16 cellular contexts compared by ENCODE assay signal in genomic region chr7:115724400-115725056, GRCh38.
A peak's percentile ranks its signal among the peaks of the same experiment; 100 is the strongest.
DNase-seq lines count a peak whose midpoint lies in the region; ATAC-seq and TF ChIP-seq lines count a peak whose summit lies in the region.
"Had no signal": no experiment of that assay in that cellular context is flagged by ENCODE, and none has a peak within 500 bp of the region (broad histone marks: within the 10 kb centered on the region; RNA-seq: fewer than 3 reads in every experiment).

No MANE protein-coding gene starts in this region.

- H3K27ac Mint-ChIP-seq in HFFc6: no peak overlapping the region
- H3K27ac Mint-ChIP-seq: activated CD4-positive, alpha-beta T cell treated with anti-CD3 and anti-CD28 coated beads, Interleukin-2, amount 10 ng/mL, durations not matched to agents 24 days and 14 days; activated T-helper 17 cell treated with anti-CD3 and anti-CD28 coated beads, Interleukin-2, amount 50 U/mL, for 72 hours; CD8-positive, alpha-beta T cell; effector memory CD8-positive, alpha-beta T cell; nephron progenitor cell; T-cell had no signal

- H3K36me3 Mint-ChIP-seq in HFFc6 (ENCODE audit: low read depth): no peaks in the 10 kb centered on the region
- H3K36me3 Mint-ChIP-seq: CD8-positive, alpha-beta T cell; T-cell had no signal

- ATAC-seq in GM18498 (IDR thresholded peaks at IDR 0.05; ENCODE audit: unreplicated experiment): no peak
- ATAC-seq in GM18519 (IDR thresholded peaks at IDR 0.05; ENCODE audit: low FRiP score, unreplicated experiment): no peak
- ATAC-seq: activated T-helper 17 cell treated with anti-CD3 and anti-CD28 coated beads, Interleukin-2, amount 50 U/mL, for 72 hours; CD8-positive, alpha-beta T cell; effector memory CD8-positive, alpha-beta T cell; gastroesophageal sphincter; left lobe of liver; T-cell had no signal

- no peaks in the 10 kb centered on the region; the same call in 1 of the 2 replicates for H3K27me3 Mint-ChIP-seq in HFFc6 (ENCODE audit: insufficient read depth)
- H3K27me3 Mint-ChIP-seq: activated CD4-positive, alpha-beta T cell treated with anti-CD3 and anti-CD28 coated beads, Interleukin-2, amount 10 ng/mL, durations not matched to agents 24 days and 14 days; activated T-helper 17 cell treated with anti-CD3 and anti-CD28 coated beads, Interleukin-2, amount 50 U/mL, for 72 hours; effector memory CD8-positive, alpha-beta T cell; T-cell had no signal

- H3K4me3 Mint-ChIP-seq in HFFc6: no peak overlapping the region
- H3K4me3 Mint-ChIP-seq: activated CD4-positive, alpha-beta T cell treated with anti-CD3 and anti-CD28 coated beads, Interleukin-2, amount 10 ng/mL, durations not matched to agents 24 days and 14 days; activated T-helper 17 cell treated with anti-CD3 and anti-CD28 coated beads, Interleukin-2, amount 50 U/mL, for 72 hours; CD8-positive, alpha-beta T cell; effector memory CD8-positive, alpha-beta T cell; nephron progenitor cell; T-cell had no signal

- no peak for TF ChIP-seq CTCF in HFFc6 (IDR thresholded peaks at IDR 0.05)

- DNase-seq in Daoy (ENCODE audit: low read depth) (peak; percentile 35), NCI-H146 (lab: John Stamatoyannopoulos, UW) (peak; percentile 35), NCI-H748 treated with DMSO at 0.1 percent for 48 hours (lab: John Stamatoyannopoulos, UW) (peak; percentile 100), glomerular endothelial cell (ENCODE audit: extremely low read depth, low read depth, low spot score) (peak; percentile 50), HFFc6 (no peak)
- DNase-seq in stimulated activated CD4-positive, alpha-beta T cell treated with anti-CD3 and anti-CD28 coated beads, Interleukin-2, amount 100 ng/mL, for 24 hours: no peak
- DNase-seq: activated CD4-positive, alpha-beta T cell treated with anti-CD3 and anti-CD28 coated beads, Interleukin-2, amount 10 ng/mL, durations not matched to agents 24 days and 14 days; CD8-positive, alpha-beta T cell; effector memory CD8-positive, alpha-beta T cell; nephron progenitor cell; T-cell had no signal

- H3K4me1 Mint-ChIP-seq in HFFc6 (ENCODE audit: low read depth): peaks cover 7% of the 10 kb centered on the region; the same call in 1 of the 2 replicates

- no peaks in the 10 kb centered on the region for H3K9me3 Mint-ChIP-seq in HFFc6
- H3K9me3 Mint-ChIP-seq: activated CD4-positive, alpha-beta T cell treated with anti-CD3 and anti-CD28 coated beads, Interleukin-2, amount 10 ng/mL, durations not matched to agents 24 days and 14 days; activated T-helper 17 cell treated with anti-CD3 and anti-CD28 coated beads, Interleukin-2, amount 50 U/mL, for 72 hours; CD8-positive, alpha-beta T cell; effector memory CD8-positive, alpha-beta T cell; nephron progenitor cell; T-cell had no signal

Comparison
In these comparisons a context has a peak if more than half of its experiments do, and no peak if none do; other contexts are left out.
1. DNase-seq: peak in Daoy (single experiment), NCI-H146 (single experiment), NCI-H748 treated with DMSO at 0.1 percent for 48 hours (single experiment) and glomerular endothelial cell (single experiment); none in stimulated activated CD4-positive, alpha-beta T cell treated with anti-CD3 and anti-CD28 coated beads, Interleukin-2, amount 100 ng/mL, for 24 hours (0 of 2) and HFFc6 (single experiment).